ENCODE assay signal across 1 cellular context in genomic region chr6:45448417-45449389, GRCh38.
TF ChIP-seq lines count a peak whose summit lies in the region.

No MANE protein-coding gene starts in this region.

TF ChIP-seq in H1, 55 proteins besides CTCF, POLR2A, EP300 and RAD21:
- TF ChIP-seq KDM5A (IDR thresholded peaks at IDR 0.05; ENCODE audit: low read length) (no peak), NANOG (IDR thresholded peaks at IDR 0.05; ENCODE audit: insufficient read depth, low read depth, low read length, poor library complexity, severe bottlenecking) (no peak), CHD2 (IDR thresholded peaks at IDR 0.05; ENCODE audit: low read length) (no peak), RNF2 (IDR thresholded peaks at IDR 0.05; ENCODE audit: borderline replicate concordance, low read depth, low read length, missing control alignments, poor library complexity, severe bottlenecking) (no peak), TCF12 (IDR thresholded peaks at IDR 0.05; ENCODE audit: low read depth, low read length) (no peak), ZNF274 (IDR thresholded peaks at IDR 0.05; ENCODE audit: borderline replicate concordance, extremely low read depth, low read length) (no peak), GTF2F1 (IDR thresholded peaks at IDR 0.05; ENCODE audit: borderline replicate concordance, low read depth, low read length) (no peak), FOSL1 (IDR thresholded peaks at IDR 0.05; ENCODE audit: insufficient read depth, low read depth, low read length) (no peak), POU5F1 (IDR thresholded peaks at IDR 0.05; ENCODE audit: low read depth, low read length) (no peak), CEBPB (IDR thresholded peaks at IDR 0.05; ENCODE audit: low read depth, low read length) (no peak), SIRT6 (IDR thresholded peaks at IDR 0.05; ENCODE audit: low read length) (no peak), RBBP5 (IDR thresholded peaks at IDR 0.05; ENCODE audit: borderline replicate concordance, low read depth, low read length) (no peak), RXRA (IDR thresholded peaks at IDR 0.05; ENCODE audit: insufficient read depth, low read depth, low read length) (no peak), TAF7 (optimal IDR thresholded peaks at IDR 0.05; ENCODE audit: borderline replicate concordance, low read depth, low read length) (no peak), TBP (IDR thresholded peaks at IDR 0.05; ENCODE audit: low read depth, low read length) (no peak), KDM4A (IDR thresholded peaks at IDR 0.05; ENCODE audit: low read depth, low read length, severe bottlenecking) (no peak), TEAD4 (IDR thresholded peaks at IDR 0.05; ENCODE audit: low read depth, low read length) (no peak)
- TF ChIP-seq, protein P1, sequence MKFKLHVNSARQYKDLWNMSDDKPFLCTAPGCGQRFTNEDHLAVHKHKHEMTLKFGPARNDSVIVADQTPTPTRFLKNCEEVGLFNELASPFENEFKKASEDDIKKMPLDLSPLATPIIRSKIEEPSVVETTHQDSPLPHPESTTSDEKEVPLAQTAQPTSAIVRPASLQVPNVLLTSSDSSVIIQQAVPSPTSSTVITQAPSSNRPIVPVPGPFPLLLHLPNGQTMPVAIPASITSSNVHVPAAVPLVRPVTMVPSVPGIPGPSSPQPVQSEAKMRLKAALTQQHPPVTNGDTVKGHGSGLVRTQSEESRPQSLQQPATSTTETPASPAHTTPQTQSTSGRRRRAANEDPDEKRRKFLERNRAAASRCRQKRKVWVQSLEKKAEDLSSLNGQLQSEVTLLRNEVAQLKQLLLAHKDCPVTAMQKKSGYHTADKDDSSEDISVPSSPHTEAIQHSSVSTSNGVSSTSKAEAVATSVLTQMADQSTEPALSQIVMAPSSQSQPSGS (IDR thresholded peaks at IDR 0.05; ENCODE audit: low read length): no peak
